In genomic region chr1:15429701-15430149, GRCh38 we compare ENCODE assay signal across 2 cellular contexts.
A peak's percentile ranks its signal among the peaks of the same experiment; 100 is the strongest.
TF ChIP-seq lines count a peak whose summit lies in the region.

No MANE protein-coding gene starts in this region.

TF ChIP-seq in HepG2, 621 proteins besides CTCF, POLR2A, EP300 and RAD21:
- TF ChIP-seq ZBTB26 (CRISPR knock-in tag; IDR thresholded peaks at IDR 0.05; ENCODE audit: borderline replicate concordance), result no peak
- TF ChIP-seq CEBPB (IDR thresholded peaks at IDR 0.05; ENCODE audit: borderline replicate concordance, low read depth, low read length), result 0 out of 2 replicates have a peak, but pooled peaks have one; percentile 28
TF ChIP-seq in HepG2: peak in this region for 1.

TF ChIP-seq in WTC11, 78 proteins besides CTCF, POLR2A, EP300 and RAD21:
- TF ChIP-seq IRF2 (CRISPR knock-in tag; IDR thresholded peaks at IDR 0.05; ENCODE audit: borderline replicate concordance, low read depth), result no peak
- TF ChIP-seq TEAD4 (CRISPR knock-in tag; IDR thresholded peaks at IDR 0.05), result no peak
